ENCODE assay signal across 24 cellular contexts in genomic region chr21:41345934-41346685, GRCh38. TPM values are rescaled to one million over a fixed set of nuclear protein-coding genes. Genes with fewer than 3 reads are reported as not detected.
"Had no signal": no experiment of that assay in that cellular context is flagged by ENCODE, and none has a peak within 500 bp of the region (broad histone marks: within the 10 kb centered on the region; RNA-seq: fewer than 3 reads in every experiment).

No MANE protein-coding gene starts in this region.

- H3K4me1 ChIP-seq: gastroesophageal sphincter, lower lobe of right lung, testis, vagina had no signal

- DNase-seq: activated B cell treated with CpG ODN at 0.5 μM for 24 hours; activated CD4-positive, alpha-beta memory T cell treated with anti-CD3 and anti-CD28 coated beads for 36 hours; activated CD4-positive, alpha-beta T cell treated with anti-CD3 and anti-CD28 coated beads for 4 hours; activated effector memory CD4-positive, alpha-beta T cell treated with anti-CD3 and anti-CD28 coated beads, Interleukin-2, amount 50 U/mL, for 16 hours; activated naive CD4-positive, alpha-beta T cell treated with anti-CD3 and anti-CD28 coated beads, Interleukin-2, amount 50 U/mL, for 16 hours; anterior cingulate cortex; central memory CD4-positive, alpha-beta T cell; effector memory CD8-positive, alpha-beta T cell; esophagus squamous epithelium; head of caudate nucleus; lower lobe of right lung; mesendoderm; naive thymus-derived CD4-positive, alpha-beta T cell; occipital lobe; stimulated activated CD4-positive, alpha-beta T cell treated with anti-CD3 and anti-CD28 coated beads, Interleukin-2, amount 100 ng/mL, for 48 hours; stimulated activated CD8-positive, alpha-beta memory T cell treated with anti-CD3 and anti-CD28 coated beads, Interleukin-4, amount 100 ng/mL, for 48 hours; stimulated activated naive B cell treated with anti-CD40 and anti-IgM and Interleukin-4, amounts not matched to agents 10 μg/mL and 1 μg/mL and 100 μg/mL, for 72 hours; T-cell; testis had no signal

- H3K4me3 ChIP-seq: esophagus squamous epithelium, gastroesophageal sphincter, lower lobe of right lung, testis, vagina had no signal

- H3K27me3 ChIP-seq: testis, vagina had no signal

- H3K36me3 ChIP-seq: gastroesophageal sphincter, lower lobe of right lung, vagina had no signal

- ATAC-seq: effector memory CD8-positive, alpha-beta T cell; gastroesophageal sphincter; lower lobe of right lung; naive thymus-derived CD4-positive, alpha-beta T cell; stimulated activated naive B cell treated with anti-CD40 and anti-IgM and Interleukin-4, amounts not matched to agents 10 μg/mL and 1 μg/mL and 100 μg/mL, for 72 hours; T-cell had no signal

- H3K27ac ChIP-seq: gastroesophageal sphincter, lower lobe of right lung, testis, vagina had no signal

- H3K9me3 ChIP-seq: esophagus squamous epithelium, testis, vagina had no signal

RNA-seq across cellular contexts. Expression of gene MX2, which starts 15.7 kb away (rescaled TPM):
- total RNA-seq: endothelial cell of umbilical vein, neural crest cell had no signal

RNA-seq across cellular contexts. Expression of gene FAM3B, which starts 29.5 kb away (rescaled TPM):
- total RNA-seq: activated B cell treated with CpG ODN at 0.5 μM for 24 hours; activated CD4-positive, alpha-beta memory T cell treated with anti-CD3 and anti-CD28 coated beads for 36 hours; dermis microvascular lymphatic vessel endothelial cell; endothelial cell of umbilical vein; naive thymus-derived CD4-positive, alpha-beta T cell; occipital lobe; T-cell had no signal
